Comparison of ENCODE assay signal across 16 cellular contexts in the genomic region with DNA sequence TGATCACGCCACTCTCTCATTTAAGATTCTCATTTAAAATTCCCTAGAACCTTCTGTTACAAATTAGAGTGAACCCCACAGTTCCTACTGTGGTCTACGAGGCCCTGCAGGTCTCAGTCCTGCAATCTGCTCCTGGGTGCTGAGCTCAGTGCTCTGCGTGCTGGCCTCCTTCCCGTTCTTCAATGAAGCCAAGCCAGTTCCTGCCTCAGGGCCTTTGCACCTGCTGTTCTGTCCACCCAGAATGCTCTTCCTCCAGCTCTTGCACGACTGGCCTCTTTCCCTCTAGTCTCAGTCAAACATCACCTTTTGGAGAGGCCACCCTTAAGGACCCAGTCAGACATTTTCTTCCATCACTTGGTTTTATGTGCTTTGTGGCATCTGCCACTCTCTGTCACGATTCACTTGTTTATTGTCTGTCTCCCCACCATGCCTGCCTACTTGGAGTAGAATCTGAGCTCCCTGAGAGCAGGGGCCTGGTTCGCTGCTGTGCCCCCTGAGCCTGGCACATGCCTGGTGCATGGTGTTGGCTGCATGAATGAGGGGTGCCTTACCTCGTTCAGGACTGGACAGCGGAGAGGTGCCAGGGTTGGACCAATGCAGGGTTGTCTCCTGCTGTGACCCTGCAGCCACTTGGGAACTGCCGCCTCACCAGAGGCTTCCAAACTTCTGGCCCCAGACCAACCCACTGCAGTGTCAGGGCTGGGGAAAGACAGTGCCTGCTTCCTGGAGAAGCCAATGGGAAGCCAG. TPM values are rescaled to one million over a fixed set of nuclear protein-coding genes. Genes with fewer than 3 reads are reported as not detected.
A peak's percentile ranks its signal among the peaks of the same experiment; 100 is the strongest.
DNase-seq lines count a peak whose midpoint lies in the region; ATAC-seq, FAIRE-seq and TF ChIP-seq lines count a peak whose summit lies in the region.
"Had no signal": no experiment of that assay in that cellular context is flagged by ENCODE, and none has a peak within 500 bp of the region (broad histone marks: within the 10 kb centered on the region; RNA-seq: fewer than 3 reads in every experiment).

No MANE protein-coding gene starts in this region.

- H3K36me3 ChIP-seq in BLaER1, result no peaks in the 10 kb centered on the region
- H3K36me3 ChIP-seq in K562 (ENCODE audit: control insufficient read depth, insufficient read depth, low read length), result no peaks in the 10 kb centered on the region
- H3K36me3 ChIP-seq in right lobe of liver, result no peaks in the 10 kb centered on the region
- H3K36me3 ChIP-seq in kidney (ENCODE audit: control insufficient read depth in 1 of 2, insufficient read depth in 2 of 2, low read length in 2 of 2), result no peaks in the 10 kb centered on the region
- H3K36me3 ChIP-seq: BE2C, HAP-1 had no signal

- intact Hi-C loops in K562 (cut with micrococcal nuclease) (no loop called here), right lobe of liver (cut with DNase I) (no loop called here), kidney (cut with DNase I) (no loop called here)

- no peak for TF ChIP-seq CTCF in K562 (IDR thresholded peaks at IDR 0.05 in 2 of 3, conservative IDR thresholded peaks at IDR 0.05 in 1 of 3; ENCODE audit: insufficient read depth in 2 of 3, low read depth in 1 of 3, low read length in 3 of 3)
- TF ChIP-seq CTCF in right lobe of liver (IDR thresholded peaks at IDR 0.05), result no peak
- TF ChIP-seq CTCF in kidney (IDR thresholded peaks at IDR 0.05; ENCODE audit: borderline replicate concordance, extremely low read depth, insufficient read depth), result no peak

- TF ChIP-seq POLR2A in K562 (conservative IDR thresholded peaks at IDR 0.05) (no peak), right lobe of liver (IDR thresholded peaks at IDR 0.05) (no peak)

- no peak overlapping the region for H2AFZ ChIP-seq in K562 (ENCODE audit: low read depth, low read length)

- DNase-seq in K562 (ENCODE audit: extremely low read depth in 1 of 4, low spot score in 3 of 4) (no peak), right lobe of liver (no peak), HEK293T (ENCODE audit: extremely low spot score) (no peak), kidney (no peak), iPS-NIHi11 (ENCODE audit: low spot score) (no peak)
- DNase-seq: BE2C; Caco-2; CD8-positive, alpha-beta memory T cell; DND-41; GDM1; GOT3 had no signal

- no peaks in the 10 kb centered on the region for H3K27me3 ChIP-seq in BLaER1
- H3K27me3 ChIP-seq in K562 (ENCODE audit: control insufficient read depth in 2 of 2, insufficient read depth in 2 of 2, low read length in 2 of 2), result peaks cover 11 to 57% of the 10 kb centered on the region in 2 experiments
- H3K27me3 ChIP-seq in right lobe of liver, result no peaks in the 10 kb centered on the region
- H3K27me3 ChIP-seq: BE2C had no signal

- no peaks in the 10 kb centered on the region for H3K79me2 ChIP-seq in K562 (ENCODE audit: control insufficient read depth, insufficient read depth, low read length)

- no peak for FAIRE-seq in K562 (lab: Jason Lieb, UNC)
- no peak for FAIRE-seq in kidney (lab: Jason Lieb, UNC)
- FAIRE-seq: A204.1, GM12892 had no signal

- under 1% methylated on average over 10 of the region's 10 CpGs for WGBS in K562 (ENCODE audit: insufficient coverage, low coverage, missing lambda C conversion rate)
- 94% methylated on average over 9 of the region's 10 CpGs for WGBS in right lobe of liver (ENCODE audit: insufficient coverage, low coverage, low lambda C conversion rate, missing lambda C conversion rate)

- CTCF ChIA-PET in K562 (lab: Yijun Ruan, JAX; ENCODE audit: low intra/inter-chr PET ratio), result no interaction called here
- CTCF ChIA-PET in HEK293T (lab: Yijun Ruan, JAX), result interaction anchor here (1.3 kb wide), 1 partner anchor 10 kb away, joined by 3 read pairs; a partner anchor contains a TSS

- H3K4me1 ChIP-seq in BLaER1 (peaks cover 15% of the 10 kb centered on the region), K562 (replicated peaks in 1 of 2; ENCODE audit: control insufficient read depth in 2 of 2, insufficient read depth in 2 of 2, low read length in 2 of 2) (no peaks in the 10 kb centered on the region), right lobe of liver (peaks cover 0 to 14% (median 2%) of the 10 kb centered on the region in 4 donors), kidney (ENCODE audit: control insufficient read depth in 1 of 2, insufficient read depth in 1 of 2, low read depth in 1 of 2, low read length in 2 of 2) (no peaks in the 10 kb centered on the region)
- H3K4me1 ChIP-seq: BE2C, Caco-2, HAP-1 had no signal

- TF ChIP-seq EP300 in Ishikawa (IDR thresholded peaks at IDR 0.05; ENCODE audit: borderline replicate concordance) (no peak), K562 (IDR thresholded peaks at IDR 0.05; ENCODE audit: low read length) (no peak)

- ATAC-seq in K562, result no peak
- peak in 3 of 4 donors; percentile 7 to 23 (median 11) for ATAC-seq in right lobe of liver

- POLR2A ChIA-PET in K562 (lab: Yijun Ruan, JAX) (interaction anchor here (0.6 to 1.2 kb wide), 3 partner anchors 10 to 104 kb away, joined by 3 read pairs; a partner anchor contains a TSS), HEK293T (lab: Yijun Ruan, JAX) (interaction anchor here (1.6 kb wide), 1 partner anchor 10 kb away, joined by 8 read pairs; a partner anchor contains a TSS)

- no peaks in the 10 kb centered on the region for H4K20me1 ChIP-seq in BLaER1
- no peaks in the 10 kb centered on the region for H4K20me1 ChIP-seq in K562 (replicated peaks; ENCODE audit: control insufficient read depth, insufficient read depth, low read length)

- BruUV-seq in K562 (replicated peaks; lab: Mats Ljungman, UMichigan), result no TSS peak

- H3K4me3 ChIP-seq in BLaER1 (no peak overlapping the region), K562 (no peak overlapping the region), right lobe of liver (no peak overlapping the region), kidney (ENCODE audit: low read length in 2 of 2) (no peak overlapping the region)
- H3K4me3 ChIP-seq: HAP-1 had no signal

- H3K9me3 ChIP-seq in BLaER1 (peaks cover 4% of the 10 kb centered on the region; the same call in 1 of the 2 replicates), K562 (replicated peaks; ENCODE audit: control insufficient read depth, insufficient read depth, low read depth, low read length) (no peaks in the 10 kb centered on the region), right lobe of liver (no peaks in the 10 kb centered on the region), kidney (ENCODE audit: control insufficient read depth in 1 of 2, low read length in 2 of 2) (no peaks in the 10 kb centered on the region)
- H3K9me3 ChIP-seq: BE2C, Caco-2, HAP-1 had no signal

- in situ Hi-C loops in K562 (cut with MboI), result no loop called here

- TF ChIP-seq RAD21 in Ishikawa (IDR thresholded peaks at IDR 0.05; ENCODE audit: low read depth) (no peak), K562 (CRISPR knock-in tag; conservative IDR thresholded peaks at IDR 0.05 in 1 of 2, IDR thresholded peaks at IDR 0.05 in 1 of 2) (no peak)

- peak overlapping the region; percentile 78 for H3K4me2 ChIP-seq in BLaER1
- no peak overlapping the region for H3K4me2 ChIP-seq in K562 (ENCODE audit: insufficient read depth, low read length)

- H3K27ac ChIP-seq in BLaER1 (peak overlapping the region; percentile 1; the same call in 1 of the 2 replicates), K562 (ENCODE audit: extremely low read depth, low read depth, low read length) (no peak overlapping the region), right lobe of liver (no peak overlapping the region), kidney (ENCODE audit: low read depth in 2 of 2, low read length in 2 of 2) (no peak overlapping the region)

- H3K9ac ChIP-seq in BLaER1 (no peak overlapping the region), K562 (ENCODE audit: insufficient read depth in 1 of 2, low read depth in 2 of 2, low read length in 2 of 2) (peak overlapping the region in 1 of 2 experiments; percentile 58; a peak in 1 of 4 replicates), kidney (ENCODE audit: low read length in 2 of 2) (no peak overlapping the region)

- H3K9me1 ChIP-seq in K562 (ENCODE audit: control insufficient read depth, insufficient read depth, low read length), result no peaks in the 10 kb centered on the region

TF ChIP-seq in K562, 482 proteins besides CTCF, POLR2A, EP300 and RAD21:
- peak; percentile 69 for TF ChIP-seq RBM25 (IDR thresholded peaks at IDR 0.05; ENCODE audit: low read depth, low read length, severe bottlenecking)
- no peak for TF ChIP-seq ZC3H8 (IDR thresholded peaks at IDR 0.05)
- TF ChIP-seq SIRT6 (IDR thresholded peaks at IDR 0.05; ENCODE audit: low read depth, low read length), result no peak
- no peak for TF ChIP-seq CCNT2 (IDR thresholded peaks at IDR 0.05; ENCODE audit: borderline replicate concordance, extremely low read depth, insufficient read length, low read depth, low read length)
- TF ChIP-seq NCOA1 (IDR thresholded peaks at IDR 0.05; ENCODE audit: low read depth), result no peak

TF ChIP-seq in HEK293T, 16 proteins besides CTCF, POLR2A, EP300 and RAD21 (continues in another document):
- TF ChIP-seq CTBP1 (IDR thresholded peaks at IDR 0.05; ENCODE audit: borderline replicate concordance), result no peak
- TF ChIP-seq TARDBP (IDR thresholded peaks at IDR 0.05), result no peak
- no peak for TF ChIP-seq SUZ12 (IDR thresholded peaks at IDR 0.05)
- TF ChIP-seq NFRKB (IDR thresholded peaks at IDR 0.05), result no peak
- no peak for TF ChIP-seq ARNT (IDR thresholded peaks at IDR 0.05)
- no peak for TF ChIP-seq FOXA1 (IDR thresholded peaks at IDR 0.05)
- TF ChIP-seq FOXK2 (IDR thresholded peaks at IDR 0.05), result no peak

RNA-seq across cellular contexts. Expression of a gene that starts 9.7 kb away (rescaled TPM):
- 1.6 and 4.4 TPM in 2 replicates for total RNA-seq in K562 (2011; cell fraction: chromatin; rRNA removed; ENCODE audit: low replicate concordance)
- 3.2 and 3.8 TPM in 2 replicates for total RNA-seq in K562 (2011; cell fraction: nucleolus; rRNA removed)
- 3.3 and 3.5 TPM in 2 replicates for total RNA-seq in K562 (2011; cell fraction: nucleoplasm; rRNA removed)
- total RNA-seq in K562 (2014; rRNA removed) (1.0 and 1.5 TPM in 2 replicates), K562 (2014; rRNA removed; fragmentation: Illumina TruSeq; extraction: Trizol) (0.84 and 1.2 TPM in 2 replicates), K562 (2015; rRNA removed; fragmentation: Illumina TruSeq; extraction: Trizol) (1.5 and 1.7 TPM in 2 replicates), K562 (2021) (1.8 and 2.5 TPM in 2 replicates), right lobe of liver (100 to 1,000 TPM; 102 to 158 (median 120) TPM), kidney (64.3 TPM)
- polyA plus RNA-seq in K562 (2011; rRNA removed) (0.82 and 1.9 TPM in 2 replicates), K562 (2014; fragmentation: Illumina TruSeq; extraction: Trizol) (0.95 and 1.1 TPM in 2 replicates), K562 (2014; fragmentation: Nextera tagmentation; extraction: Ambion mirVana) (under 1 TPM; 0.04 to 0.08 TPM), K562 (2014; rRNA removed) (1.1 and 1.2 TPM in 2 replicates), kidney (ENCODE audit: insufficient read depth, low read depth, low replicate concordance) (5.7 TPM)
- polyA plus RNA-seq in K562 (2011; cell fraction: cytosol; rRNA removed), result 1.4 and 1.8 TPM in 2 replicates
- 1.7 and 1.8 TPM in 2 replicates for polyA plus RNA-seq in K562 (2011; cell fraction: nucleus; rRNA removed)
- 1.5 and 6.3 TPM in 2 replicates for polyA plus RNA-seq in K562 (2012)
- polyA minus RNA-seq in K562 (2011; rRNA and poly(A)+ RNA removed), result 0.95 and 1.0 TPM in 2 replicates
- 1.7 and 2.8 TPM in 2 replicates for polyA minus RNA-seq in K562 (2011; cell fraction: cytosol; rRNA and poly(A)+ RNA removed)
- polyA minus RNA-seq in K562 (2011; cell fraction: nucleus; rRNA and poly(A)+ RNA removed), result 0.81 and 1.00 TPM in 2 replicates

Comparison
In these comparisons a context has a peak if more than half of its experiments do, and no peak if none do; other contexts are left out.
1. RNA of a gene that starts 9.7 kb away (total RNA-seq): 102 to 158 TPM in right lobe of liver and 64.3 TPM in kidney (single experiment); 0.84 to 4.4 TPM in K562; every median in the first group is over 10 times any median in the second.